ENCODE assay signal across 12 cellular contexts in the genomic region with DNA sequence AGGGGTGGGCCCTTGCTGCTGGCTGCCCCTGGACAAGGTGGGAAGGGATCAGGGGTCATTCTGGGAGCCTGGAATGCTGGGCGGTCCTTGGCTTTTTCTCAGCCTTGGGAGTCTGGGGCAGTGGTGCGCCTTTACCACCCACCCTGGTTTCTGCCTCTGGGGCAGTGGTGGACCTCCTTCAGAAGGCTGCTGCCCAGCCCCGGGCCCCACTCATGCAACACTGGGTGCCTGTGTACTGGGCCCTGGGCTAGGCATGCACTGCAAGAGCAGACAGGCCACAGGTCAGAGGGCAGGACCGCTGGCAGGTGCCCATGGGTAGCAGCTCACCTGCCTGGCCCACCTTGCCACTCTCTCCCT. TPM values are rescaled to one million over a fixed set of nuclear protein-coding genes. Genes with fewer than 3 reads are reported as not detected.
DNase-seq lines count a peak whose midpoint lies in the region; TF ChIP-seq lines count a peak whose summit lies in the region.
"Had no signal": no experiment of that assay in that cellular context is flagged by ENCODE, and none has a peak within 500 bp of the region (broad histone marks: within the 10 kb centered on the region; RNA-seq: fewer than 3 reads in every experiment).

No MANE protein-coding gene starts in this region.

- peaks cover 1% of the 10 kb centered on the region for H3K79me1 ChIP-seq in mesenchymal stem cell (replicated peaks; ENCODE audit: low read length, poor library complexity, severe bottlenecking)

- peak overlapping the region; percentile 35 for H4K8ac ChIP-seq in mesenchymal stem cell (ENCODE audit: low read length)

- no peaks in the 10 kb centered on the region for H3K27me3 ChIP-seq in mesenchymal stem cell (ENCODE audit: control insufficient read depth in 1 of 2, insufficient read depth in 1 of 2, low read length in 2 of 2)
- H3K27me3 ChIP-seq in suprapubic skin, result no peaks in the 10 kb centered on the region

- H3K4me3 ChIP-seq in coronary artery, result peak overlapping the region; percentile 10
- no peak overlapping the region for H3K4me3 ChIP-seq in mesenchymal stem cell (ENCODE audit: insufficient read depth in 1 of 2, low read depth in 1 of 2, low read length in 2 of 2)
- peak overlapping the region; percentile 4 for H3K4me3 ChIP-seq in suprapubic skin

- no peak overlapping the region for H3K14ac ChIP-seq in mesenchymal stem cell (ENCODE audit: low read length in 2 of 2)

- 97% methylated on average over 4 of the region's 4 CpGs for WGBS in mesenchymal stem cell
- 69% methylated on average over 3 of the region's 4 CpGs for WGBS in suprapubic skin

- peak overlapping the region in 1 of 2 experiments; percentile 79 for H3K4ac ChIP-seq in mesenchymal stem cell (ENCODE audit: low read depth in 1 of 2, low read length in 2 of 2)

- H3K9me3 Mint-ChIP-seq in activated CD4-positive, alpha-beta memory T cell treated with anti-CD3 and anti-CD28 coated beads for 36 hours, result no peaks in the 10 kb centered on the region
- H3K9me3 Mint-ChIP-seq in activated CD4-positive, alpha-beta memory T cell treated with anti-CD3 and anti-CD28 coated beads, Interleukin-2, amount 10 ng/mL, durations not matched to agents 7 days and 5 days, result no peaks in the 10 kb centered on the region
- H3K9me3 Mint-ChIP-seq: activated naive CD4-positive, alpha-beta T cell treated with anti-CD3 and anti-CD28 coated beads, Interleukin-2, amount 50 U/mL, for 72 hours had no signal

- no peak overlapping the region for H2AFZ ChIP-seq in mesenchymal stem cell (ENCODE audit: low read depth, low read length)

- peak overlapping the region; percentile 44 to 78 for H2BK12ac ChIP-seq in mesenchymal stem cell (ENCODE audit: low read length in 2 of 2)

- no peak overlapping the region for H3K9ac ChIP-seq in mesenchymal stem cell (ENCODE audit: low read length)

- CTCF ChIA-PET in activated CD4-positive, alpha-beta memory T cell treated with anti-CD3 and anti-CD28 coated beads for 36 hours (lab: Charles Lee), result interaction anchor here (0.6 to 3.9 kb wide), 2 partner anchors 11 to 33 kb away, joined by 3 to 20 read pairs; no protein-coding TSS in a partner anchor
- CTCF ChIA-PET in activated CD4-positive, alpha-beta memory T cell treated with anti-CD3 and anti-CD28 coated beads, Interleukin-2, amount 10 ng/mL, durations not matched to agents 7 days and 5 days (lab: Charles Lee), result interaction anchor here (1.3 to 1.4 kb wide), 2 partner anchors 11 to 33 kb away, joined by 3 to 7 read pairs; no protein-coding TSS in a partner anchor

- no peak for DNase-seq in activated CD4-positive, alpha-beta memory T cell treated with anti-CD3 and anti-CD28 coated beads for 36 hours
- DNase-seq in activated CD4-positive, alpha-beta memory T cell treated with anti-CD3 and anti-CD28 coated beads, Interleukin-2, amount 10 ng/mL, durations not matched to agents 7 days and 5 days, result no peak
- no peak for DNase-seq in coronary artery (ENCODE audit: low spot score)
- no peak for DNase-seq in mesenchymal stem cell
- DNase-seq in suprapubic skin (ENCODE audit: low spot score in 2 of 2), result peak; percentile 64 to 73
- no peak for DNase-seq in NCI-H69 (lab: John Stamatoyannopoulos, UW)
- no peak for DNase-seq in DMS114 treated with DMSO at 0.1 percent for 48 hours (lab: John Stamatoyannopoulos, UW; ENCODE audit: unreplicated experiment)
- no peak for DNase-seq in GF-D8 (lab: John Stamatoyannopoulos, UW)
- DNase-seq: NCI-H510A, SIG-M5 had no signal

- peak overlapping the region; percentile 83 for H3K27ac Mint-ChIP-seq in activated CD4-positive, alpha-beta memory T cell treated with anti-CD3 and anti-CD28 coated beads for 36 hours
- H3K27ac Mint-ChIP-seq in activated CD4-positive, alpha-beta memory T cell treated with anti-CD3 and anti-CD28 coated beads, Interleukin-2, amount 10 ng/mL, durations not matched to agents 7 days and 5 days, result no peak overlapping the region

- H3K36me3 Mint-ChIP-seq in activated CD4-positive, alpha-beta memory T cell treated with anti-CD3 and anti-CD28 coated beads for 36 hours, result no peaks in the 10 kb centered on the region
- no peaks in the 10 kb centered on the region for H3K36me3 Mint-ChIP-seq in activated CD4-positive, alpha-beta memory T cell treated with anti-CD3 and anti-CD28 coated beads, Interleukin-2, amount 10 ng/mL, durations not matched to agents 7 days and 5 days (ENCODE audit: low read depth)
- H3K36me3 Mint-ChIP-seq: activated naive CD4-positive, alpha-beta T cell treated with anti-CD3 and anti-CD28 coated beads, Interleukin-2, amount 50 U/mL, for 72 hours had no signal

- H2BK120ac ChIP-seq in mesenchymal stem cell (ENCODE audit: low read depth, low read length), result peak overlapping the region; percentile 12

- H3K4me1 ChIP-seq in mesenchymal stem cell (ENCODE audit: control insufficient read depth, insufficient read depth, low read depth, low read length) (peaks cover 82% of the 10 kb centered on the region), suprapubic skin (peaks cover 91% of the 10 kb centered on the region)

- TF ChIP-seq CTCF in coronary artery (IDR thresholded peaks at IDR 0.05), result no peak
- no peak for TF ChIP-seq CTCF in suprapubic skin (IDR thresholded peaks at IDR 0.05)

- peak overlapping the region; percentile 73 to 85 for H3K18ac ChIP-seq in mesenchymal stem cell (ENCODE audit: low read depth in 1 of 2, low read length in 2 of 2)

- H3K4me1 Mint-ChIP-seq in activated CD4-positive, alpha-beta memory T cell treated with anti-CD3 and anti-CD28 coated beads for 36 hours (ENCODE audit: low read depth), result peaks cover 62% of the 10 kb centered on the region
- H3K4me1 Mint-ChIP-seq in activated CD4-positive, alpha-beta memory T cell treated with anti-CD3 and anti-CD28 coated beads, Interleukin-2, amount 10 ng/mL, durations not matched to agents 7 days and 5 days, result peaks cover 68% of the 10 kb centered on the region

- intact Hi-C loops in activated CD4-positive, alpha-beta memory T cell treated with anti-CD3 and anti-CD28 coated beads for 36 hours (cut with micrococcal nuclease), result loop anchor here (5.0 kb wide), 2 partner anchors 35 to 45 kb away; a partner anchor contains a TSS

- no peak overlapping the region for H3K4me3 Mint-ChIP-seq in activated CD4-positive, alpha-beta memory T cell treated with anti-CD3 and anti-CD28 coated beads for 36 hours
- H3K4me3 Mint-ChIP-seq in activated CD4-positive, alpha-beta memory T cell treated with anti-CD3 and anti-CD28 coated beads, Interleukin-2, amount 10 ng/mL, durations not matched to agents 7 days and 5 days, result no peak overlapping the region

- no peak overlapping the region for H3K23ac ChIP-seq in mesenchymal stem cell (ENCODE audit: low read length in 2 of 2)

- peak overlapping the region; percentile 29 for H2BK15ac ChIP-seq in mesenchymal stem cell (ENCODE audit: low read depth, poor library complexity, severe bottlenecking)

- no peak overlapping the region for H2BK5ac ChIP-seq in mesenchymal stem cell (ENCODE audit: low read depth, low read length, poor library complexity, severe bottlenecking)

- POLR2A ChIA-PET in activated CD4-positive, alpha-beta memory T cell treated with anti-CD3 and anti-CD28 coated beads for 36 hours (lab: Charles Lee), result interaction anchor here (0.6 to 3.5 kb wide), 5 partner anchors 11 to 139 kb away, joined by 3 to 21 read pairs (median 7); no protein-coding TSS in a partner anchor
- POLR2A ChIA-PET in activated CD4-positive, alpha-beta memory T cell treated with anti-CD3 and anti-CD28 coated beads, Interleukin-2, amount 10 ng/mL, durations not matched to agents 7 days and 5 days (lab: Charles Lee), result interaction anchor here (0.9 to 6.3 kb wide), 8 partner anchors 12 to 162 kb away, joined by 3 to 86 read pairs (median 8); no protein-coding TSS in a partner anchor

- TF ChIP-seq POLR2A in suprapubic skin (IDR thresholded peaks at IDR 0.05), result no peak

- H3K9me3 ChIP-seq in mesenchymal stem cell (ENCODE audit: control insufficient read depth, low read length) (no peaks in the 10 kb centered on the region), suprapubic skin (no peaks in the 10 kb centered on the region)

- H3K4me2 ChIP-seq in mesenchymal stem cell (ENCODE audit: low read length, poor library complexity, severe bottlenecking), result no peak overlapping the region

- H3K27ac ChIP-seq in coronary artery, result peak overlapping the region in 1 of 2 donors; percentile 85
- H3K27ac ChIP-seq in mesenchymal stem cell (ENCODE audit: low read length, poor library complexity, severe bottlenecking), result peak overlapping the region; percentile 63
- peak overlapping the region; percentile 84 for H3K27ac ChIP-seq in suprapubic skin

- H3K36me3 ChIP-seq in mesenchymal stem cell (ENCODE audit: control insufficient read depth in 1 of 2, insufficient read depth in 2 of 2, low read depth in 1 of 2, low read length in 2 of 2) (peaks cover 0 to 43% of the 10 kb centered on the region in 2 experiments), suprapubic skin (no peaks in the 10 kb centered on the region)

- peak overlapping the region; percentile 83 for H4K91ac ChIP-seq in mesenchymal stem cell (ENCODE audit: low read length)

- no peaks in the 10 kb centered on the region for H3K27me3 Mint-ChIP-seq in activated CD4-positive, alpha-beta memory T cell treated with anti-CD3 and anti-CD28 coated beads for 36 hours
- no peaks in the 10 kb centered on the region for H3K27me3 Mint-ChIP-seq in activated CD4-positive, alpha-beta memory T cell treated with anti-CD3 and anti-CD28 coated beads, Interleukin-2, amount 10 ng/mL, durations not matched to agents 7 days and 5 days
- H3K27me3 Mint-ChIP-seq: activated CD4-positive, alpha-beta T cell treated with anti-CD3 and anti-CD28 coated beads for 36 hours had no signal

- H2AK5ac ChIP-seq in mesenchymal stem cell (ENCODE audit: low read length, severe bottlenecking), result peak overlapping the region; percentile 78

- TF ChIP-seq EP300 in suprapubic skin (IDR thresholded peaks at IDR 0.05), result no peak

RNA-seq across cellular contexts. Expression of a gene that starts 4.3 kb away (rescaled TPM):
- total RNA-seq in activated CD4-positive, alpha-beta memory T cell treated with anti-CD3 and anti-CD28 coated beads for 36 hours, result 10 to 100 TPM; 55.9 to 62.8 TPM
- 10 to 100 TPM; 77.0 to 80.3 TPM for total RNA-seq in activated CD4-positive, alpha-beta memory T cell treated with anti-CD3 and anti-CD28 coated beads, Interleukin-2, amount 10 ng/mL, durations not matched to agents 7 days and 5 days
- polyA plus RNA-seq in mesenchymal stem cell (2013, experiment 1 of 2), result 25.7 TPM
- polyA plus RNA-seq in mesenchymal stem cell (2013, experiment 2 of 2), result 26.3 TPM
- 100 to 1,000 TPM; 116 to 709 (median 162) TPM for total RNA-seq in suprapubic skin

RNA-seq across cellular contexts. Expression of a gene that starts 41.0 kb away (rescaled TPM):
- total RNA-seq in activated CD4-positive, alpha-beta memory T cell treated with anti-CD3 and anti-CD28 coated beads for 36 hours, result 10 to 100 TPM; 74.2 to 77.5 TPM
- total RNA-seq in activated CD4-positive, alpha-beta memory T cell treated with anti-CD3 and anti-CD28 coated beads, Interleukin-2, amount 10 ng/mL, durations not matched to agents 7 days and 5 days, result 10 to 100 TPM; 56.1 to 58.4 TPM
- polyA plus RNA-seq in mesenchymal stem cell (2013, experiment 1 of 2), result 26.1 TPM
- 25.8 TPM for polyA plus RNA-seq in mesenchymal stem cell (2013, experiment 2 of 2)
- total RNA-seq in suprapubic skin, result 10 to 100 TPM; 21.8 to 36.0 (median 30.8) TPM

RNA-seq across cellular contexts. Expression of a gene that starts 46.5 kb away (rescaled TPM):
- total RNA-seq in activated CD4-positive, alpha-beta memory T cell treated with anti-CD3 and anti-CD28 coated beads for 36 hours, result 100 to 1,000 TPM; 212 TPM
- 100 to 1,000 TPM; 266 to 277 TPM for total RNA-seq in activated CD4-positive, alpha-beta memory T cell treated with anti-CD3 and anti-CD28 coated beads, Interleukin-2, amount 10 ng/mL, durations not matched to agents 7 days and 5 days
- polyA plus RNA-seq in mesenchymal stem cell (2013, experiment 1 of 2), result 336 TPM
- 331 TPM for polyA plus RNA-seq in mesenchymal stem cell (2013, experiment 2 of 2)
- total RNA-seq in suprapubic skin, result 100 to 1,000 TPM; 122 to 299 (median 196) TPM

Comparison
In these comparisons a context has a peak if more than half of its experiments do, and no peak if none do; other contexts are left out.
1. DNase-seq: peak in suprapubic skin (2 of 2); none in activated CD4-positive, alpha-beta memory T cell treated with anti-CD3 and anti-CD28 coated beads for 36 hours (single experiment), activated CD4-positive, alpha-beta memory T cell treated with anti-CD3 and anti-CD28 coated beads, Interleukin-2, amount 10 ng/mL, durations not matched to agents 7 days and 5 days (single experiment), coronary artery (single experiment), mesenchymal stem cell (single experiment), NCI-H69 (single experiment), DMS114 treated with DMSO at 0.1 percent for 48 hours (single experiment) and GF-D8 (single experiment).
2. H3K4me3 ChIP-seq: peak in coronary artery (single experiment) and suprapubic skin (single experiment); none in mesenchymal stem cell (0 of 2).